In genomic region chr16:87583453-87584131, GRCh38 we compare ENCODE assay signal across 15 cellular contexts. TPM values are rescaled to one million over a fixed set of nuclear protein-coding genes. Genes with fewer than 3 reads are reported as not detected.
A peak's percentile ranks its signal among the peaks of the same experiment; 100 is the strongest.
DNase-seq lines count a peak whose midpoint lies in the region; FAIRE-seq and TF ChIP-seq lines count a peak whose summit lies in the region.
"Had no signal": no experiment of that assay in that cellular context is flagged by ENCODE, and none has a peak within 500 bp of the region (broad histone marks: within the 10 kb centered on the region; RNA-seq: fewer than 3 reads in every experiment).

No MANE protein-coding gene starts in this region.

- peak; percentile 60 for DNase-seq in Daoy (ENCODE audit: low read depth)
- DNase-seq in SJSA1 (ENCODE audit: low read depth in 1 of 2, low spot score in 2 of 2) = peak; percentile 66 to 69
- DNase-seq in H1 (ENCODE audit: low read depth in 1 of 2, low spot score in 2 of 2) = no peak
- peak; percentile 83 for DNase-seq in osteoblast (ENCODE audit: insufficient read length, low spot score, missing footprints)
- DNase-seq in PC-9 = no peak
- DNase-seq in NCI-H526 (lab: John Stamatoyannopoulos, UW) = no peak
- DNase-seq in HT-29 (ENCODE audit: low spot score) = no peak
- DNase-seq in superior temporal gyrus (ENCODE audit: extremely low spot score) = no peak
- DNase-seq: activated CD4-positive, alpha-beta T cell treated with anti-CD3 and anti-CD28 coated beads, Interleukin-2, amount 10 ng/mL, durations not matched to agents 24 days and 14 days; KBM-7; NCI-H1105; nucleus accumbens; stimulated activated naive B cell treated with anti-CD40 and anti-IgM and Interleukin-4, amounts not matched to agents 10 μg/mL and 1 μg/mL and 100 μg/mL, for 72 hours had no signal

- no peak overlapping the region; the same call in 1 of the 2 replicates for H2AK5ac ChIP-seq in H1 (ENCODE audit: low read depth, low read length)

- no peak overlapping the region for H3K23ac ChIP-seq in H1 (ENCODE audit: insufficient read length)

- H4K20me1 ChIP-seq in H1 (replicated peaks in 1 of 2; ENCODE audit: control insufficient read depth in 1 of 2, insufficient read depth in 2 of 2, low read length in 2 of 2) = no peaks in the 10 kb centered on the region
- no peaks in the 10 kb centered on the region for H4K20me1 ChIP-seq in osteoblast (ENCODE audit: insufficient read depth, low read length)
- no peaks in the 10 kb centered on the region for H4K20me1 ChIP-seq in PC-9 (ENCODE audit: insufficient read depth)

- peak overlapping the region in 1 of 2 experiments; percentile 29; a peak in 2 of 4 replicates for H3K4me2 ChIP-seq in H1 (ENCODE audit: insufficient read depth in 1 of 2, low read depth in 2 of 2, low read length in 2 of 2)
- H3K4me2 ChIP-seq in osteoblast (ENCODE audit: insufficient read depth, low read length) = peak overlapping the region; percentile 59
- no peak overlapping the region for H3K4me2 ChIP-seq in PC-9
- H3K4me2 ChIP-seq: hepatocyte had no signal

- peak overlapping the region; percentile 48 for H4K5ac ChIP-seq in H1 (ENCODE audit: insufficient read length, low read depth, low read length)

- intact Hi-C loops in PC-9 (cut with micrococcal nuclease; ENCODE audit: unreplicated experiment) = loop anchor here (2.0 kb wide), 1 partner anchor 47 kb away; no protein-coding TSS in a partner anchor

- 0 out of 2 replicates have a peak overlapping the region, but pooled peaks have one; percentile 19 for H2BK15ac ChIP-seq in H1 (ENCODE audit: low read length)

- peak in 2 of 3 experiments; percentile 19 to 21; a peak in 3 of 4 replicates for TF ChIP-seq CTCF in H1 (IDR thresholded peaks at IDR 0.05; ENCODE audit: control extremely low read depth in 1 of 3, insufficient read depth in 1 of 3, low read depth in 1 of 3, low read length in 3 of 3)
- TF ChIP-seq CTCF in osteoblast (IDR thresholded peaks at IDR 0.05; ENCODE audit: extremely low read depth, low read depth, low read length) = no peak
- no peak for TF ChIP-seq CTCF in PC-9 (conservative IDR thresholded peaks at IDR 0.05)

- CTCF ChIA-PET in H1 (lab: Charles Lee; ENCODE audit: partially characterized antibody) (interaction anchor here (0.6 to 12.2 kb wide), 7 partner anchors 11 to 1912 kb away, joined by 3 to 231 read pairs (median 5); partner anchors contain the start of gene JPH3), PC-9 (lab: Charles Lee) (no interaction called here)

- H3K27me3 ChIP-seq in SJSA1 (replicated peaks) (no peaks in the 10 kb centered on the region), H1 (replicated peaks in 1 of 4; ENCODE audit: control insufficient read depth in 3 of 4, extremely low read depth in 1 of 4, insufficient read depth in 3 of 4, low read length in 3 of 4) (no peaks in the 10 kb centered on the region), osteoblast (ENCODE audit: insufficient read depth, low read length) (peaks cover 6% of the 10 kb centered on the region), PC-9 (ENCODE audit: insufficient read depth, low read depth) (peaks cover 25% of the 10 kb centered on the region)
- H3K27me3 ChIP-seq: hepatocyte had no signal

- H2BK20ac ChIP-seq in H1 (ENCODE audit: low read length) = no peak overlapping the region

- no peaks in the 10 kb centered on the region for H3K79me1 ChIP-seq in H1 (ENCODE audit: low read depth, low read length)

- TF ChIP-seq POLR2A in H1 (IDR thresholded peaks at IDR 0.05; ENCODE audit: control extremely low read depth in 1 of 2, low read depth in 2 of 2, low read length in 2 of 2) = no peak

- H3K27ac ChIP-seq in SJSA1 (peak overlapping the region; percentile 98), H1 (ENCODE audit: low read depth, low read length) (no peak overlapping the region), osteoblast (ENCODE audit: low read depth, low read length) (peak overlapping the region; percentile 97), PC-9 (no peak overlapping the region)
- H3K27ac ChIP-seq: hepatocyte had no signal

- no peaks in the 10 kb centered on the region for H3F3A ChIP-seq in PC-9 (ENCODE audit: insufficient read depth, low read depth)

- peak overlapping the region; percentile 60; the same call in 1 of the 2 replicates for H3K18ac ChIP-seq in H1 (ENCODE audit: extremely low read depth, low read length)

- H3K14ac ChIP-seq in H1 (ENCODE audit: insufficient read length) = peak overlapping the region; percentile 40

- no peak overlapping the region for H3K4me3 ChIP-seq in SJSA1
- no peak overlapping the region for H3K4me3 ChIP-seq in H1 (ENCODE audit: extremely low read depth in 1 of 4, insufficient read depth in 2 of 4, low read depth in 3 of 4, low read length in 4 of 4)
- no peak overlapping the region for H3K4me3 ChIP-seq in osteoblast (ENCODE audit: insufficient read depth, low read length)
- no peak overlapping the region for H3K4me3 ChIP-seq in PC-9
- H3K4me3 ChIP-seq: hepatocyte had no signal

- POLR2A ChIA-PET in H1 (lab: Charles Lee; ENCODE audit: partially characterized antibody) = interaction anchor here (1.1 kb wide), 1 partner anchor 27 kb away, joined by 3 read pairs; no protein-coding TSS in a partner anchor
- POLR2A ChIA-PET in PC-9 (lab: Charles Lee; ENCODE audit: unreplicated experiment) = no interaction called here

- no peak for TF ChIP-seq EP300 in H1 (IDR thresholded peaks at IDR 0.05; ENCODE audit: borderline replicate concordance in 1 of 2, low read depth in 2 of 2, low read length in 2 of 2)

- no peaks in the 10 kb centered on the region for H3K23me2 ChIP-seq in H1 (ENCODE audit: low read depth, low read length)

- TF ChIP-seq RAD21 in H1 (IDR thresholded peaks at IDR 0.05 in 1 of 2, conservative IDR thresholded peaks at IDR 0.05 in 1 of 2; ENCODE audit: low read depth in 2 of 2, low read length in 2 of 2) = 0 out of 4 replicates have a peak, but pooled peaks of 1 of the 2 experiments have one; percentile 2

- H2BK5ac ChIP-seq in H1 (ENCODE audit: low read depth, low read length) = no peak overlapping the region; the same call in 1 of the 2 replicates

- H3K79me2 ChIP-seq in H1 (ENCODE audit: control insufficient read depth in 1 of 2, insufficient read depth in 2 of 2, low read length in 2 of 2) = no peaks in the 10 kb centered on the region
- no peaks in the 10 kb centered on the region for H3K79me2 ChIP-seq in osteoblast (ENCODE audit: insufficient read depth, low read length)
- H3K79me2 ChIP-seq in PC-9 (ENCODE audit: low read depth) = no peaks in the 10 kb centered on the region
- H3K79me2 ChIP-seq: hepatocyte had no signal

- peak overlapping the region; percentile 71 for H4K8ac ChIP-seq in H1 (ENCODE audit: extremely low read depth, insufficient read depth, low read length)

- H3K56ac ChIP-seq in H1 (replicated peaks; ENCODE audit: insufficient read length, low read depth, low read length) = no peak overlapping the region

- peaks cover 60% of the 10 kb centered on the region for H3K4me1 ChIP-seq in SJSA1 (replicated peaks)
- H3K4me1 ChIP-seq in H1 (replicated peaks in 1 of 4; ENCODE audit: control insufficient read depth in 3 of 4, insufficient read depth in 4 of 4, low read length in 3 of 4) = peaks cover 1 to 13% (median 7%) of the 10 kb centered on the region in 4 experiments; a peak in 6 of 7 replicates
- H3K4me1 ChIP-seq in osteoblast (ENCODE audit: insufficient read depth, low read length) = peaks cover 38% of the 10 kb centered on the region
- H3K4me1 ChIP-seq in PC-9 (replicated peaks; ENCODE audit: insufficient read depth) = peaks cover 17% of the 10 kb centered on the region

- WGBS in H1 (ENCODE audit: extremely low coverage in 1 of 2, insufficient coverage in 1 of 2, insufficient read length in 1 of 2, insufficient replicate concordance in 2 of 2, low coverage in 1 of 2, low lambda C conversion rate in 2 of 2, missing lambda C conversion rate in 1 of 2), 2 experiments = 73% methylated on average over 23 of the region's 23 CpGs; no CpG with 5 or more reads in 1 of the 2 experiments

- peak overlapping the region; percentile 53; the same call in 1 of the 2 replicates for H2BK12ac ChIP-seq in H1 (ENCODE audit: low read depth, low read length)

- H3K9me3 ChIP-seq in SJSA1 (replicated peaks) = 0 out of 2 replicates have a peak, but pooled peaks cover 5% of the 10 kb centered on the region
- no peaks in the 10 kb centered on the region for H3K9me3 ChIP-seq in H1 (ENCODE audit: insufficient read depth in 2 of 2, low read depth in 1 of 2, low read length in 1 of 2)
- no peaks in the 10 kb centered on the region for H3K9me3 ChIP-seq in osteoblast (ENCODE audit: low read depth, low read length)
- H3K9me3 ChIP-seq in PC-9 (ENCODE audit: insufficient read depth, low read depth) = 0 out of 2 replicates have a peak, but pooled peaks cover 5% of the 10 kb centered on the region

- peak overlapping the region; percentile 91 for H3K4ac ChIP-seq in H1 (replicated peaks; ENCODE audit: insufficient read length, low read depth, low read length)

- H2BK120ac ChIP-seq in H1 (replicated peaks; ENCODE audit: low read depth, low read length) = no peak overlapping the region

- no peaks in the 10 kb centered on the region for H3K9me2 ChIP-seq in PC-9 (ENCODE audit: insufficient read depth)

- H3K9ac ChIP-seq in H1 (replicated peaks in 1 of 4; ENCODE audit: extremely low read depth in 1 of 4, low read depth in 3 of 4, low read length in 3 of 4) = no peak overlapping the region

- H3K36me3 ChIP-seq in SJSA1 = no peaks in the 10 kb centered on the region
- no peaks in the 10 kb centered on the region for H3K36me3 ChIP-seq in H1 (ENCODE audit: control insufficient read depth in 2 of 4, insufficient read depth in 4 of 4, low read length in 3 of 4)
- no peaks in the 10 kb centered on the region for H3K36me3 ChIP-seq in osteoblast (ENCODE audit: insufficient read depth, low read length)
- no peaks in the 10 kb centered on the region for H3K36me3 ChIP-seq in PC-9 (ENCODE audit: low read depth)

- no TSS peak for BruUV-seq in PC-9 (replicated peaks; lab: Mats Ljungman, UMichigan)

- H2AFZ ChIP-seq in H1 (ENCODE audit: low read length) (no peak overlapping the region), osteoblast (ENCODE audit: low read length) (no peak overlapping the region), PC-9 (no peak overlapping the region)
- H2AFZ ChIP-seq: hepatocyte had no signal

- peak overlapping the region; percentile 80 for H4K91ac ChIP-seq in H1 (replicated peaks; ENCODE audit: insufficient read length, low read length)

- FAIRE-seq in H1 (lab: Jason Lieb, UNC) = no peak
- FAIRE-seq: D721Med had no signal

RNA-seq across cellular contexts. Expression of gene JPH3, which starts 18.7 kb away (rescaled TPM):
- 6.2 and 7.4 TPM in 2 replicates for total RNA-seq in Daoy (2014; rRNA removed; shearing (Covaris generic))
- 0.11 TPM in 1 of 2 replicates, not detected in the other for total RNA-seq in SJSA1 (2014; rRNA removed; shearing (Covaris generic))
- total RNA-seq in H1 (2021; fragmentation: NEBNext Ultra II Directional; extraction: Animal tissue kit (Norgen Biotek cat#: 25700)) = 28.3 and 28.4 TPM in 2 replicates
- polyA plus RNA-seq in H1 (2011; rRNA removed) = 10.3 and 19.3 TPM in 2 replicates
- 16.6 TPM for polyA plus RNA-seq in H1 (2011; cell fraction: cytosol; rRNA removed)
- 21.3 TPM for polyA plus RNA-seq in H1 (2011; cell fraction: nucleus; rRNA removed)
- polyA plus RNA-seq in H1 (2012, experiment 1 of 2) = 10.2 to 20.9 TPM (median 18.6 TPM) in 4 replicates
- 15.9 TPM for polyA plus RNA-seq in H1 (2012, experiment 2 of 2)
- 13.8 TPM for polyA plus RNA-seq in H1 (2013, experiment 1 of 2)
- polyA plus RNA-seq in H1 (2013, experiment 2 of 2) = 14.8 TPM
- polyA minus RNA-seq in H1 (2011; rRNA and poly(A)+ RNA removed) = 6.4 and 9.5 TPM in 2 replicates
- polyA minus RNA-seq in H1 (2011; cell fraction: cytosol; rRNA and poly(A)+ RNA removed) = 15.0 TPM
- 16.9 TPM for polyA minus RNA-seq in H1 (2011; cell fraction: nucleus; rRNA and poly(A)+ RNA removed)
- total RNA-seq in osteoblast (under 0.01 TPM in 1 of 2 replicates, not detected in the other), PC-9 (2021) (not detected in 2 replicates)
- not detected in 2 replicates for total RNA-seq in HT-29 (2014; rRNA removed; shearing (Covaris generic))
- total RNA-seq: activated CD4-positive, alpha-beta T cell treated with anti-CD3 and anti-CD28 coated beads, Interleukin-2, amount 10 ng/mL, durations not matched to agents 24 days and 14 days had no signal

Comparison
In these comparisons a context has a peak if more than half of its experiments do, and no peak if none do; other contexts are left out.
1. DNase-seq: peak in Daoy (single experiment), SJSA1 (2 of 2) and osteoblast (single experiment); none in H1 (0 of 2), PC-9 (0 of 2), NCI-H526 (0 of 2), HT-29 (single experiment) and superior temporal gyrus (single experiment).
2. H3K27ac ChIP-seq: peak in SJSA1 (single experiment) and osteoblast (single experiment); none in H1 (single experiment) and PC-9 (single experiment).
3. CTCF ChIP-seq: peak in H1 (2 of 3); none in osteoblast (single experiment) and PC-9 (single experiment).